8 cellular contexts compared by ENCODE assay signal in genomic region chr19:2461751-2462634, GRCh38. TPM values are rescaled to one million over a fixed set of nuclear protein-coding genes. Genes with fewer than 3 reads are reported as not detected.
A peak's percentile ranks its signal among the peaks of the same experiment; 100 is the strongest.
DNase-seq lines count a peak whose midpoint lies in the region; ATAC-seq, FAIRE-seq and TF ChIP-seq lines count a peak whose summit lies in the region.

No MANE protein-coding gene starts in this region.

- H3K9me3 ChIP-seq in keratinocyte (ENCODE audit: control insufficient read depth, low read depth, low read length) = no peaks in the 10 kb centered on the region

- peak overlapping the region; percentile 90 for H3K27ac Mint-ChIP-seq in HFFc6

- ATAC-seq in GM19351 (IDR thresholded peaks at IDR 0.05; ENCODE audit: unreplicated experiment) = no peak

- no peak overlapping the region for H3K27ac ChIP-seq in brain microvascular endothelial cell
- H3K27ac ChIP-seq in keratinocyte (ENCODE audit: control insufficient read depth, insufficient read depth, low read length) = peak overlapping the region; percentile 66

- H3K9me1 ChIP-seq in keratinocyte (ENCODE audit: control insufficient read depth, extremely low read depth, insufficient read depth, low read length) = no peaks in the 10 kb centered on the region

- peak overlapping the region; percentile 71 for H3K9ac ChIP-seq in keratinocyte (ENCODE audit: control insufficient read depth, extremely low read depth, insufficient read depth, low read length)

- dilution Hi-C loops in keratinocyte (cut with MboI; ENCODE audit: extremely low pct_ligation_motif_present, low sequenced_read_pairs) = no loop called here

- H3K36me3 Mint-ChIP-seq in HFFc6 (ENCODE audit: low read depth) = no peaks in the 10 kb centered on the region; the same call in 1 of the 2 replicates

- no peaks in the 10 kb centered on the region for H3K27me3 ChIP-seq in brain microvascular endothelial cell (replicated peaks)
- H3K27me3 ChIP-seq in keratinocyte (ENCODE audit: control insufficient read depth, extremely low read depth, insufficient read depth, low read length) = no peaks in the 10 kb centered on the region

- in situ Hi-C loops in brain microvascular endothelial cell (cut with HindIII; ENCODE audit: low pct_ligation_motif_present, low sequenced_read_pairs) = no loop called here

- peak overlapping the region; percentile 86 for H2AFZ ChIP-seq in keratinocyte (ENCODE audit: control insufficient read depth, low read length)

- H3K4me3 Mint-ChIP-seq in HFFc6 = peak overlapping the region; percentile 93

- peaks cover 21% of the 10 kb centered on the region for H3K4me1 Mint-ChIP-seq in HFFc6 (ENCODE audit: low read depth)

- TF ChIP-seq CTCF in HFFc6 (IDR thresholded peaks at IDR 0.05) (peak; percentile 44), brain microvascular endothelial cell (IDR thresholded peaks at IDR 0.05; ENCODE audit: low read depth, low read length, missing control alignments) (peak; percentile 52), keratinocyte (optimal IDR thresholded peaks at IDR 0.05 in 1 of 3, IDR thresholded peaks at IDR 0.05 in 1 of 3, conservative IDR thresholded peaks at IDR 0.05 in 1 of 3; ENCODE audit: extremely low read depth in 1 of 3, insufficient read depth in 2 of 3, low read length in 3 of 3) (peak in 2 of 3 experiments; percentile 14 to 34)

- H3K9me3 Mint-ChIP-seq in HFFc6 = no peaks in the 10 kb centered on the region

- peaks cover 4% of the 10 kb centered on the region for H3K4me1 ChIP-seq in keratinocyte (ENCODE audit: control insufficient read depth, extremely low read depth, insufficient read depth, low read length)

- H3K4me3 ChIP-seq in brain microvascular endothelial cell (ENCODE audit: low read depth, low read length) (peak overlapping the region; percentile 78), keratinocyte (ENCODE audit: control insufficient read depth in 2 of 3, extremely low read depth in 1 of 3, insufficient read depth in 2 of 3, low read depth in 1 of 3, low read length in 3 of 3) (peak overlapping the region; percentile 51 to 76 (median 75))

- no peak for FAIRE-seq in keratinocyte (lab: Jason Lieb, UNC)

- H3K79me2 ChIP-seq in keratinocyte (ENCODE audit: control insufficient read depth, insufficient read depth, low read length) = no peaks in the 10 kb centered on the region

- peak overlapping the region; percentile 83 for H3K4me2 ChIP-seq in keratinocyte (ENCODE audit: control insufficient read depth, extremely low read depth, insufficient read depth, low read depth, low read length)

- no peaks in the 10 kb centered on the region for H3K36me3 ChIP-seq in brain microvascular endothelial cell (replicated peaks)
- no peaks in the 10 kb centered on the region for H3K36me3 ChIP-seq in keratinocyte (ENCODE audit: control insufficient read depth in 2 of 2, extremely low read depth in 1 of 2, insufficient read depth in 2 of 2, low read length in 2 of 2)

- H3K27me3 Mint-ChIP-seq in HFFc6 (ENCODE audit: insufficient read depth) = peaks cover 3% of the 10 kb centered on the region

- H4K20me1 ChIP-seq in keratinocyte (ENCODE audit: control insufficient read depth, extremely low read depth, insufficient read depth, low read length) = no peaks in the 10 kb centered on the region

- DNase-seq in DMS 273 (lab: John Stamatoyannopoulos, UW; ENCODE audit: unreplicated experiment) (peak; percentile 93), HFFc6 (peak; percentile 50), SW 1271 (lab: John Stamatoyannopoulos, UW) (peak; percentile 69 to 70), brain microvascular endothelial cell (no peak), keratinocyte (ENCODE audit: low read depth, low spot score) (no peak), LoVo (ENCODE audit: low spot score) (no peak)
- DNase-seq in stimulated activated CD4-positive, alpha-beta T cell treated with anti-CD3 and anti-CD28 coated beads, Interleukin-2, amount 100 ng/mL, for 24 hours = peak; percentile 70 to 86

RNA-seq across cellular contexts. Expression of gene LMNB2, which starts 5.2 kb away (rescaled TPM):
- 100 to 1,000 TPM in 5 of 6 experiments, 10 to 100 TPM in 1; 77.6 to 131 (median 121) TPM for total RNA-seq in HFFc6 (2021; fragmentation: NEBNext Ultra II Directional; extraction: Animal tissue kit (Norgen Biotek cat#: 25700))
- polyA plus RNA-seq in keratinocyte = 55.7 to 84.8 TPM (median 80.1 TPM) in 3 replicates
- 8.0 TPM for polyA plus RNA-seq in keratinocyte (2011; ENCODE audit: low read depth)
- 37.6 and 49.0 TPM in 2 replicates for polyA plus RNA-seq in keratinocyte (2011; cell fraction: cytosol; rRNA removed)
- 59.8 and 68.0 TPM in 2 replicates for polyA plus RNA-seq in keratinocyte (2011; cell fraction: nucleus; rRNA removed)
- polyA plus RNA-seq in keratinocyte (2012; ENCODE audit: low replicate concordance) = 12.4 and 76.0 TPM in 2 replicates
- 46.8 to 87.1 TPM (median 57.1 TPM) in 3 replicates for polyA minus RNA-seq in keratinocyte
- polyA minus RNA-seq in keratinocyte (2011; cell fraction: cytosol; rRNA and poly(A)+ RNA removed) = 90.9 TPM
- 21.3 and 24.7 TPM in 2 replicates for polyA minus RNA-seq in keratinocyte (2011; cell fraction: nucleus; rRNA and poly(A)+ RNA removed)

RNA-seq across cellular contexts. Expression of gene GADD45B, which starts 13.9 kb away (rescaled TPM):
- total RNA-seq in HFFc6 (2021; fragmentation: NEBNext Ultra II Directional; extraction: Animal tissue kit (Norgen Biotek cat#: 25700)) = 10 to 100 TPM; 35.5 to 55.7 (median 39.1) TPM
- 20.6 to 32.4 TPM (median 26.8 TPM) in 3 replicates for polyA plus RNA-seq in keratinocyte
- polyA plus RNA-seq in keratinocyte (2011; ENCODE audit: low read depth) = 149 TPM
- polyA plus RNA-seq in keratinocyte (2011; cell fraction: cytosol; rRNA removed) = 9.5 and 12.5 TPM in 2 replicates
- polyA plus RNA-seq in keratinocyte (2011; cell fraction: nucleus; rRNA removed) = 34.9 and 41.2 TPM in 2 replicates
- 21.0 and 188 TPM in 2 replicates for polyA plus RNA-seq in keratinocyte (2012; ENCODE audit: low replicate concordance)
- 9.5 to 21.8 TPM (median 13.7 TPM) in 3 replicates for polyA minus RNA-seq in keratinocyte
- polyA minus RNA-seq in keratinocyte (2011; cell fraction: cytosol; rRNA and poly(A)+ RNA removed) = 40.5 TPM
- 16.2 and 25.8 TPM in 2 replicates for polyA minus RNA-seq in keratinocyte (2011; cell fraction: nucleus; rRNA and poly(A)+ RNA removed)

RNA-seq across cellular contexts. Expression of gene TIMM13, which starts 34.6 kb away (rescaled TPM):
- total RNA-seq in HFFc6 (2021; fragmentation: NEBNext Ultra II Directional; extraction: Animal tissue kit (Norgen Biotek cat#: 25700)) = 100 to 1,000 TPM in 3 of 6 experiments, 10 to 100 TPM in 3; 87.2 to 124 (median 98.8) TPM
- polyA plus RNA-seq in keratinocyte = 38.8 to 64.3 TPM (median 45.0 TPM) in 3 replicates
- 42.2 TPM for polyA plus RNA-seq in keratinocyte (2011; ENCODE audit: low read depth)
- 17.1 and 68.7 TPM in 2 replicates for polyA plus RNA-seq in keratinocyte (2011; cell fraction: cytosol; rRNA removed)
- 16.8 and 22.4 TPM in 2 replicates for polyA plus RNA-seq in keratinocyte (2011; cell fraction: nucleus; rRNA removed)
- 38.7 and 116 TPM in 2 replicates for polyA plus RNA-seq in keratinocyte (2012; ENCODE audit: low replicate concordance)
- 9.1 to 11.1 TPM (median 10.2 TPM) in 3 replicates for polyA minus RNA-seq in keratinocyte
- polyA minus RNA-seq in keratinocyte (2011; cell fraction: cytosol; rRNA and poly(A)+ RNA removed) = 73.9 TPM
- 12.3 and 15.5 TPM in 2 replicates for polyA minus RNA-seq in keratinocyte (2011; cell fraction: nucleus; rRNA and poly(A)+ RNA removed)

Comparison
In these comparisons a context has a peak if more than half of its experiments do, and no peak if none do; other contexts are left out.
1. DNase-seq: peak in DMS 273 (single experiment), HFFc6 (single experiment), SW 1271 (2 of 2) and stimulated activated CD4-positive, alpha-beta T cell treated with anti-CD3 and anti-CD28 coated beads, Interleukin-2, amount 100 ng/mL, for 24 hours (2 of 2); none in brain microvascular endothelial cell (single experiment), keratinocyte (single experiment) and LoVo (single experiment).
2. Peak in every context shown above with its lines, with median percentiles within 50 percentile points of each other: CTCF ChIP-seq.